Comparison of ENCODE assay signal across 2 cellular contexts in genomic region chr19:9161427-9161826, GRCh38.
TF ChIP-seq lines count a peak whose summit lies in the region.

No MANE protein-coding gene starts in this region.

TF ChIP-seq in HCT116, 20 proteins besides CTCF, POLR2A, EP300 and RAD21:
- TF ChIP-seq SP1 (IDR thresholded peaks at IDR 0.05; ENCODE audit: low read depth) (no peak), ZNF274 (IDR thresholded peaks at IDR 0.05; ENCODE audit: low read depth, low read length) (peak; percentile 57)
TF ChIP-seq in HCT116: peak in this region for 1.

TF ChIP-seq in K562, 482 proteins besides CTCF, POLR2A, EP300 and RAD21:
- TF ChIP-seq ZNF274 (IDR thresholded peaks at IDR 0.05; ENCODE audit: borderline replicate concordance, low read depth, low read length) (0 out of 2 replicates have a peak, but pooled peaks have one; percentile 48), TEAD4 (IDR thresholded peaks at IDR 0.05; ENCODE audit: low read length) (no peak), TEAD4 (CRISPR knock-in tag; IDR thresholded peaks at IDR 0.05; ENCODE audit: borderline replicate concordance) (no peak)
